ENCODE assay signal across 22 cellular contexts in the genomic region with DNA sequence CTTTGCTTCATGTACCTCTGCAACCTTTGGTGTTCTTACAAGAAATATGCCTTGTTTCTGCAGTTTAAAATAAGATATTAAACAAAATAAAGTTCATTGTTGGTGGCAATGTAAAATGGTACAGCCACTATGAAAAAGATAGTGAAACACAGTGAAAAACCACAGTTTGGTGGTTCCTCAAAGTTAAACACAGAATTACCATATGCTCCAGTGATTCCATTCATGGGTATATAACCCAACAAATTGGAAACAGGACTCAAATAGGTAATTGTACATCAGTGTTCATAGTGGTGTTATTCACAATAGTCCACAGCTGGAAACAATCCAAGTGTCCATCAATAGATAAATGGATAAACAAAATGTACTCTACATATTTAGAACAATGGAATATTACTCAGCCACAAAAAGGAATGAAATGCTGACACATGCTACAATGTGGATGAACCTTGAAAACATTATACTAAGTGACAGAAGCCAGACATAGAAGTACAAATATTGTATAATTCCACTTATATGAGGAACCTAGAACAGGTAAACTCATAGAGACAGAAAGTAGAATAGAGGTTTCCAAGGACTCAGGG. TPM values are rescaled to one million over a fixed set of nuclear protein-coding genes. Genes with fewer than 3 reads are reported as not detected.
A peak's percentile ranks its signal among the peaks of the same experiment; 100 is the strongest.
DNase-seq lines count a peak whose midpoint lies in the region; ATAC-seq, FAIRE-seq and TF ChIP-seq lines count a peak whose summit lies in the region.
"Had no signal": no experiment of that assay in that cellular context is flagged by ENCODE, and none has a peak within 500 bp of the region (broad histone marks: within the 10 kb centered on the region; RNA-seq: fewer than 3 reads in every experiment).

No MANE protein-coding gene starts in this region.

- H3K27ac ChIP-seq in GM12878 (ENCODE audit: control insufficient read depth, insufficient read depth) (peak overlapping the region; percentile 27; the same call in 1 of the 2 replicates), mesodermal cell (ENCODE audit: low read depth, low read length, severe bottlenecking) (peak overlapping the region; percentile 50), tibial nerve (peak overlapping the region; percentile 34 to 96 (median 80))
- H3K27ac ChIP-seq: C4-2B, suprapubic skin had no signal

- no peak for TF ChIP-seq RAD21 in GM12878 (IDR thresholded peaks at IDR 0.05; ENCODE audit: insufficient read depth, low read depth, low read length)

- TF ChIP-seq CTCF in GM12878 (IDR thresholded peaks at IDR 0.05 in 2 of 3, conservative IDR thresholded peaks at IDR 0.05 in 1 of 3; ENCODE audit: control insufficient read depth in 2 of 3, extremely low read depth in 1 of 3, insufficient read depth in 1 of 3, low read depth in 3 of 3, low read length in 3 of 3) (no peak), tibial nerve (IDR thresholded peaks at IDR 0.05) (no peak)

- H2AFZ ChIP-seq in GM12878 (ENCODE audit: control insufficient read depth, low read depth, low read length): no peak overlapping the region

- H3K36me3 ChIP-seq in GM12878 (ENCODE audit: control insufficient read depth in 2 of 2, insufficient read depth in 2 of 2, low read length in 1 of 2) (no peaks in the 10 kb centered on the region), mesodermal cell (ENCODE audit: control insufficient read depth, insufficient read depth, low read length) (peaks cover 3% of the 10 kb centered on the region), tibial nerve (no peaks in the 10 kb centered on the region)
- H3K36me3 ChIP-seq: suprapubic skin had no signal

- TF ChIP-seq EP300 in GM12878 (IDR thresholded peaks at IDR 0.05; ENCODE audit: borderline replicate concordance in 1 of 2, control insufficient read depth in 1 of 2, low read depth in 2 of 2, low read length in 2 of 2): peak in 1 of 2 experiments; percentile 18; a peak in 1 of 4 replicates
- no peak for TF ChIP-seq EP300 in tibial nerve (IDR thresholded peaks at IDR 0.05)

- H3K27me3 ChIP-seq in GM12878 (replicated peaks in 1 of 2; ENCODE audit: control insufficient read depth in 2 of 2, insufficient read depth in 2 of 2, low read length in 1 of 2) (no peaks in the 10 kb centered on the region), tibial nerve (no peaks in the 10 kb centered on the region)
- H3K27me3 ChIP-seq: suprapubic skin had no signal

- H3K4me1 ChIP-seq in GM12878 (ENCODE audit: control insufficient read depth, insufficient read depth, low read length) (peaks cover 47% of the 10 kb centered on the region), mesodermal cell (ENCODE audit: control insufficient read depth, insufficient read depth, low read length, poor library complexity, severe bottlenecking) (peaks cover 46% of the 10 kb centered on the region), tibial nerve (peaks cover 3 to 97% (median 50%) of the 10 kb centered on the region in 4 donors)

- peak; percentile 10 for ATAC-seq in GM12878

- POLR2A ChIA-PET in GM12878 (lab: Charles Lee): interaction anchor here (0.6 to 4.7 kb wide), 3 partner anchors 18 to 48 kb away, joined by 4 to 50 read pairs (median 7); a partner anchor contains a TSS

- TF ChIP-seq POLR2A in GM12878 (IDR thresholded peaks at IDR 0.05; ENCODE audit: low read depth, low read length): no peak
- TF ChIP-seq POLR2A in tibial nerve (IDR thresholded peaks at IDR 0.05): no peak

- H4K20me1 ChIP-seq in GM12878 (ENCODE audit: control insufficient read depth, insufficient read depth): no peaks in the 10 kb centered on the region

- DNase-seq in NCI-H748 (lab: John Stamatoyannopoulos, UW; ENCODE audit: unreplicated experiment) (peak; percentile 25), NCI-H748 treated with DMSO at 0.1 percent for 48 hours (lab: John Stamatoyannopoulos, UW) (no peak), GM12878 (ENCODE audit: low read depth, low spot score) (peak; percentile 44), tibial nerve (ENCODE audit: low spot score in 2 of 2) (no peak), cerebellar nuclear complex (lab: John Stamatoyannopoulos, UW) (no peak)
- no peak for DNase-seq in activated T-cell treated with anti-CD3 and anti-CD28 coated beads, Interleukin-2, amount 50 U/mL, for 1 hour
- no peak for DNase-seq in stimulated activated naive CD4-positive, alpha-beta T cell treated with Interleukin-2 at 50 U/mL for 16 hours (lab: John Stamatoyannopoulos, UW)
- DNase-seq: 8988T; activated CD4-positive, alpha-beta T cell treated with anti-CD3 and anti-CD28 coated beads, Interleukin-2, amount 50 U/mL, for 48 hours; activated naive CD4-positive, alpha-beta T cell; activated T-cell treated with anti-CD3 and anti-CD28 coated beads for 4 hours; aorta; GOT3; NCI-H1930; NCI-H446 treated with DMSO at 0.1 percent for 48 hours; SHP77 treated with DMSO at 0.1 percent for 48 hours; stimulated activated CD4-positive, alpha-beta T cell treated with anti-CD3 and anti-CD28 coated beads, Interleukin-2, amount 100 ng/mL, for 48 hours had no signal

- in situ Hi-C loops in GM12878 (cut with MboI): no loop called here

- H3K9me3 ChIP-seq in GM12878 (replicated peaks; ENCODE audit: control insufficient read depth, insufficient read depth, low read length): no peaks in the 10 kb centered on the region; the same call in 2 of the 3 replicates
- no peaks in the 10 kb centered on the region for H3K9me3 ChIP-seq in mesodermal cell (ENCODE audit: control insufficient read depth, low read length)
- H3K9me3 ChIP-seq in tibial nerve: no peaks in the 10 kb centered on the region
- H3K9me3 ChIP-seq: suprapubic skin had no signal

- CTCF ChIA-PET in GM12878 (lab: Yijun Ruan, JAX): interaction anchor here (1.0 to 8.5 kb wide), 10 partner anchors 13 to 92 kb away, joined by 3 to 134 read pairs (median 7); no protein-coding TSS in a partner anchor

- SMC1A ChIA-PET in GM12878 (lab: Charles Lee; ENCODE audit: uncharacterized antibody, unreplicated experiment): interaction anchor here (0.8 to 8.1 kb wide), 8 partner anchors 13 to 85 kb away, joined by 3 to 102 read pairs (median 15); a partner anchor contains a TSS

- no peak overlapping the region for H3K9ac ChIP-seq in GM12878 (ENCODE audit: control insufficient read depth, insufficient read depth, low read length)

- RAD21 ChIA-PET in GM12878 (lab: Charles Lee; ENCODE audit: unreplicated experiment): interaction anchor here (3.2 to 7.3 kb wide), 5 partner anchors 33 to 88 kb away, joined by 14 to 100 read pairs (median 38); a partner anchor contains a TSS

- peak overlapping the region; percentile 85 for H3K4me2 ChIP-seq in GM12878 (ENCODE audit: control insufficient read depth, insufficient read depth)

- peak; percentile 94 for FAIRE-seq in GM12878 (lab: Jason Lieb, UNC)
- FAIRE-seq: colon, GM18507 had no signal

- no TSS peak for BruUV-seq in GM12878 (replicated peaks; lab: Mats Ljungman, UMichigan)

- intact Hi-C loops in GM12878 (cut with micrococcal nuclease; ENCODE audit: unreplicated experiment): loop anchor here (1.0 kb wide), 1 partner anchor 80 kb away; no protein-coding TSS in a partner anchor

- H3K79me2 ChIP-seq in GM12878 (ENCODE audit: control insufficient read depth, insufficient read depth, low read length): no peaks in the 10 kb centered on the region

- H3K4me3 ChIP-seq in GM12878 (no peak overlapping the region), mesodermal cell (ENCODE audit: extremely low read depth, insufficient read depth, low read length, poor library complexity, severe bottlenecking) (no peak overlapping the region), tibial nerve (no peak overlapping the region)
- H3K4me3 ChIP-seq: suprapubic skin had no signal

RNA-seq across cellular contexts. Expression of a gene that starts 49.2 kb away (rescaled TPM):
- 2.4 and 2.9 TPM in 2 replicates for total RNA-seq in GM12878 (2013; cell fraction: nucleolus; rRNA removed)
- total RNA-seq in GM12878 (2014; rRNA removed) (2.7 and 2.9 TPM in 2 replicates), GM12878 (2014; rRNA removed; fragmentation: Illumina TruSeq; extraction: Trizol) (4.1 and 6.3 TPM in 2 replicates), GM12878 (2021) (6.6 and 7.4 TPM in 2 replicates), tibial nerve (10 to 100 TPM; 32.1 to 55.5 (median 38.8) TPM)
- polyA plus RNA-seq in GM12878 (2011; ENCODE audit: low read depth): 0.16 TPM
- polyA plus RNA-seq in GM12878 (2011; rRNA removed) (0.49 and 0.50 TPM in 2 replicates), GM12878 (2014; fragmentation: Illumina TruSeq; extraction: Trizol) (2.4 and 5.6 TPM in 2 replicates), GM12878 (2014; fragmentation: Nextera tagmentation; extraction: Ambion mirVana) (under 1 TPM; 0.24 to 0.80 TPM), GM12878 (2014; rRNA removed) (5.7 and 7.0 TPM in 2 replicates), GM12878 (2016; fragmentation: Nextera tagmentation; extraction: Ambion mirVana) (under 1 TPM; 0.55 to 0.71 TPM)
- polyA plus RNA-seq in GM12878 (2011; cell fraction: cytosol; rRNA removed): 0.97 and 1.2 TPM in 2 replicates
- 3.0 and 4.4 TPM in 2 replicates for polyA plus RNA-seq in GM12878 (2011; cell fraction: nucleus; rRNA removed)
- polyA plus RNA-seq in GM12878 (2012): 0.45 and 0.54 TPM in 2 replicates
- polyA minus RNA-seq in GM12878 (2011; rRNA and poly(A)+ RNA removed): 0.22 and 0.72 TPM in 2 replicates
- 0.94 TPM in 1 of 2 replicates, not detected in the other for polyA minus RNA-seq in GM12878 (2011; cell fraction: cytosol; rRNA and poly(A)+ RNA removed)
- 0.97 and 1.1 TPM in 2 replicates for polyA minus RNA-seq in GM12878 (2011; cell fraction: nucleus; rRNA and poly(A)+ RNA removed)
- 17.0 TPM for polyA plus RNA-seq in mesodermal cell (2013, experiment 1 of 2)
- polyA plus RNA-seq in mesodermal cell (2013, experiment 2 of 2): 17.3 TPM

RNA-seq across cellular contexts. Expression of a gene that starts 56.1 kb away (rescaled TPM):
- 29.8 and 30.2 TPM in 2 replicates for total RNA-seq in GM12878 (2013; cell fraction: nucleolus; rRNA removed)
- total RNA-seq in GM12878 (2014; rRNA removed) (52.0 and 65.3 TPM in 2 replicates), GM12878 (2014; rRNA removed; fragmentation: Illumina TruSeq; extraction: Trizol) (74.9 and 87.0 TPM in 2 replicates), GM12878 (2021) (69.0 and 76.8 TPM in 2 replicates), tibial nerve (10 to 100 TPM in 2 of 4 donors, 1 to 10 TPM in 2; 8.0 to 20.1 (median 9.0) TPM)
- 41.5 TPM for polyA plus RNA-seq in GM12878 (2011; ENCODE audit: low read depth)
- polyA plus RNA-seq in GM12878 (2011; rRNA removed) (76.8 and 84.7 TPM in 2 replicates), GM12878 (2014; fragmentation: Illumina TruSeq; extraction: Trizol) (51.8 and 75.0 TPM in 2 replicates), GM12878 (2014; fragmentation: Nextera tagmentation; extraction: Ambion mirVana) (100 to 1,000 TPM; 186 to 237 TPM), GM12878 (2014; rRNA removed) (88.9 and 95.3 TPM in 2 replicates), GM12878 (2016; fragmentation: Nextera tagmentation; extraction: Ambion mirVana) (100 to 1,000 TPM; 116 to 120 TPM)
- 40.3 and 58.5 TPM in 2 replicates for polyA plus RNA-seq in GM12878 (2011; cell fraction: cytosol; rRNA removed)
- polyA plus RNA-seq in GM12878 (2011; cell fraction: nucleus; rRNA removed): 32.9 and 47.2 TPM in 2 replicates
- 41.4 and 49.7 TPM in 2 replicates for polyA plus RNA-seq in GM12878 (2012)
- 18.6 and 25.4 TPM in 2 replicates for polyA minus RNA-seq in GM12878 (2011; rRNA and poly(A)+ RNA removed)
- polyA minus RNA-seq in GM12878 (2011; cell fraction: cytosol; rRNA and poly(A)+ RNA removed): 5.7 and 8.6 TPM in 2 replicates
- polyA minus RNA-seq in GM12878 (2011; cell fraction: nucleus; rRNA and poly(A)+ RNA removed): 13.5 and 23.5 TPM in 2 replicates
- 38.1 TPM for polyA plus RNA-seq in mesodermal cell (2013, experiment 1 of 2)
- 36.0 TPM for polyA plus RNA-seq in mesodermal cell (2013, experiment 2 of 2)

Comparison
In these comparisons a context has a peak if more than half of its experiments do, and no peak if none do; other contexts are left out.
1. DNase-seq: peak in NCI-H748 (single experiment) and GM12878 (single experiment); none in NCI-H748 treated with DMSO at 0.1 percent for 48 hours (single experiment), tibial nerve (0 of 2), cerebellar nuclear complex (0 of 2), activated T-cell treated with anti-CD3 and anti-CD28 coated beads, Interleukin-2, amount 50 U/mL, for 1 hour (single experiment) and stimulated activated naive CD4-positive, alpha-beta T cell treated with Interleukin-2 at 50 U/mL for 16 hours (single experiment).
2. H3K27ac ChIP-seq: peak in every context shown above with its lines; median percentile 80 in tibial nerve; 50 in mesodermal cell; 27 in GM12878.